ENCODE assay signal across 1 cellular context in genomic region chr1:224182866-224183590, GRCh38.
TF ChIP-seq lines count a peak whose summit lies in the region.

Gene DEGS1, plus strand, starts transcription at chr1:224183240. Its CDS starts 97 bp downstream, at chr1:224183337.

TF ChIP-seq in HEK293, 187 proteins besides CTCF, POLR2A, EP300 and RAD21 (continued from another document and continues in another):
- TF ChIP-seq ZNF561 (tag by site-specific recombination; IDR thresholded peaks at IDR 0.05; ENCODE audit: borderline replicate concordance) (peak; percentile 64; the same call in 1 of the 2 replicates), OVOL3 (tag by site-specific recombination; IDR thresholded peaks at IDR 0.05) (0 out of 2 replicates have a peak, but pooled peaks have one; percentile 24), ZNF626 (tag by site-specific recombination; IDR thresholded peaks at IDR 0.05) (no peak; the same call in 1 of the 2 replicates), KLF8 (tag by site-specific recombination; IDR thresholded peaks at IDR 0.05) (peak; percentile 90), KLF17 (tag by site-specific recombination; IDR thresholded peaks at IDR 0.05) (no peak), PRDM6 (tag by site-specific recombination; IDR thresholded peaks at IDR 0.05) (no peak), WT1 (tag by site-specific recombination; IDR thresholded peaks at IDR 0.05) (peak; percentile 46; the same call in 1 of the 2 replicates), GLI2 (tag by site-specific recombination; IDR thresholded peaks at IDR 0.05; ENCODE audit: borderline replicate concordance, low read depth) (no peak), ZNF239 (tag by site-specific recombination; IDR thresholded peaks at IDR 0.05) (0 out of 2 replicates have a peak, but pooled peaks have one; percentile 27), ZNF776 (tag by site-specific recombination; IDR thresholded peaks at IDR 0.05; ENCODE audit: borderline replicate concordance) (no peak), ZNF398 (tag by site-specific recombination; IDR thresholded peaks at IDR 0.05) (peak; percentile 79), SP7 (tag by site-specific recombination; IDR thresholded peaks at IDR 0.05) (peak; percentile 84; the same call in 1 of the 2 replicates), ZIC2 (tag by site-specific recombination; IDR thresholded peaks at IDR 0.05) (peak; percentile 54), ZNF350 (tag by site-specific recombination; IDR thresholded peaks at IDR 0.05) (no peak), ZNF548 (tag by site-specific recombination; IDR thresholded peaks at IDR 0.05) (no peak), ZNF362 (tag by site-specific recombination; IDR thresholded peaks at IDR 0.05) (no peak), ZNF629 (tag by site-specific recombination; IDR thresholded peaks at IDR 0.05) (peak; percentile 75), ZNF302 (tag by site-specific recombination; IDR thresholded peaks at IDR 0.05; ENCODE audit: low read depth) (no peak), ZNF324 (tag by site-specific recombination; IDR thresholded peaks at IDR 0.05) (no peak), ZNF311 (tag by site-specific recombination; IDR thresholded peaks at IDR 0.05; ENCODE audit: borderline replicate concordance) (no peak), ZNF394 (tag by site-specific recombination; IDR thresholded peaks at IDR 0.05; ENCODE audit: borderline replicate concordance) (peak; percentile 61; the same call in 1 of the 2 replicates), ZNF112 (tag by site-specific recombination; IDR thresholded peaks at IDR 0.05) (no peak), ZNF623 (tag by site-specific recombination; IDR thresholded peaks at IDR 0.05) (0 out of 2 replicates have a peak, but pooled peaks have one; percentile 27), ZNF639 (tag by site-specific recombination; IDR thresholded peaks at IDR 0.05) (no peak), HOXC10 (CRISPR knock-in tag; IDR thresholded peaks at IDR 0.05) (0 out of 2 replicates have a peak, but pooled peaks have one; percentile 79), ZBTB20 (tag by site-specific recombination; IDR thresholded peaks at IDR 0.05) (peak; percentile 99), ZNF670 (tag by site-specific recombination; IDR thresholded peaks at IDR 0.05; ENCODE audit: low read depth) (no peak), ZNF530 (tag by site-specific recombination; IDR thresholded peaks at IDR 0.05; ENCODE audit: low read depth) (no peak), ZNF433 (tag by site-specific recombination; IDR thresholded peaks at IDR 0.05; ENCODE audit: low read depth) (no peak), ZNF292 (tag by site-specific recombination; IDR thresholded peaks at IDR 0.05; ENCODE audit: borderline replicate concordance, low read depth) (no peak), ZNF624 (tag by site-specific recombination; IDR thresholded peaks at IDR 0.05) (no peak), ZNF513 (tag by site-specific recombination; IDR thresholded peaks at IDR 0.05) (no peak; the same call in none of the 2 replicates), TCF7L2 (IDR thresholded peaks at IDR 0.05; ENCODE audit: borderline replicate concordance, low read depth, low read length) (no peak), ZNF510 (tag by site-specific recombination; IDR thresholded peaks at IDR 0.05; ENCODE audit: insufficient replicate concordance) (no peak), ZNF214 (tag by site-specific recombination; IDR thresholded peaks at IDR 0.05; ENCODE audit: borderline replicate concordance) (no peak), ZNF23 (tag by site-specific recombination; IDR thresholded peaks at IDR 0.05; ENCODE audit: borderline replicate concordance) (no peak), ZBTB6 (tag by site-specific recombination; IDR thresholded peaks at IDR 0.05) (peak; percentile 47; the same call in 1 of the 2 replicates), ZNF621 (tag by site-specific recombination; IDR thresholded peaks at IDR 0.05) (no peak), ZNF830 (tag by site-specific recombination; IDR thresholded peaks at IDR 0.05; ENCODE audit: low read depth) (no peak), ZNF660 (tag by site-specific recombination; IDR thresholded peaks at IDR 0.05) (peak; percentile 84; the same call in 1 of the 2 replicates), ZNF600 (tag by site-specific recombination; IDR thresholded peaks at IDR 0.05) (peak; percentile 86), ZFHX2 (tag by site-specific recombination; conservative IDR thresholded peaks at IDR 0.05) (peak; percentile 77)
- TF ChIP-seq, protein P1, sequence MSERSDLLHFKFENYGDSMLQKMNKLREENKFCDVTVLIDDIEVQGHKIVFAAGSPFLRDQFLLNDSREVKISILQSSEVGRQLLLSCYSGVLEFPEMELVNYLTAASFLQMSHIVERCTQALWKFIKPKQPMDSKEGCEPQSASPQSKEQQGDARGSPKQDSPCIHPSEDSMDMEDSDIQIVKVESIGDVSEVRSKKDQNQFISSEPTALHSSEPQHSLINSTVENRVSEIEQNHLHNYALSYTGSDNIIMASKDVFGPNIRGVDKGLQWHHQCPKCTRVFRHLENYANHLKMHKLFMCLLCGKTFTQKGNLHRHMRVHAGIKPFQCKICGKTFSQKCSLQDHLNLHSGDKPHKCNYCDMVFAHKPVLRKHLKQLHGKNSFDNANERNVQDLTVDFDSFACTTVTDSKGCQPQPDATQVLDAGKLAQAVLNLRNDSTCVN (tag by site-specific recombination; optimal IDR thresholded peaks at IDR 0.05), result peak; percentile 93
- TF ChIP-seq, protein P2, sequence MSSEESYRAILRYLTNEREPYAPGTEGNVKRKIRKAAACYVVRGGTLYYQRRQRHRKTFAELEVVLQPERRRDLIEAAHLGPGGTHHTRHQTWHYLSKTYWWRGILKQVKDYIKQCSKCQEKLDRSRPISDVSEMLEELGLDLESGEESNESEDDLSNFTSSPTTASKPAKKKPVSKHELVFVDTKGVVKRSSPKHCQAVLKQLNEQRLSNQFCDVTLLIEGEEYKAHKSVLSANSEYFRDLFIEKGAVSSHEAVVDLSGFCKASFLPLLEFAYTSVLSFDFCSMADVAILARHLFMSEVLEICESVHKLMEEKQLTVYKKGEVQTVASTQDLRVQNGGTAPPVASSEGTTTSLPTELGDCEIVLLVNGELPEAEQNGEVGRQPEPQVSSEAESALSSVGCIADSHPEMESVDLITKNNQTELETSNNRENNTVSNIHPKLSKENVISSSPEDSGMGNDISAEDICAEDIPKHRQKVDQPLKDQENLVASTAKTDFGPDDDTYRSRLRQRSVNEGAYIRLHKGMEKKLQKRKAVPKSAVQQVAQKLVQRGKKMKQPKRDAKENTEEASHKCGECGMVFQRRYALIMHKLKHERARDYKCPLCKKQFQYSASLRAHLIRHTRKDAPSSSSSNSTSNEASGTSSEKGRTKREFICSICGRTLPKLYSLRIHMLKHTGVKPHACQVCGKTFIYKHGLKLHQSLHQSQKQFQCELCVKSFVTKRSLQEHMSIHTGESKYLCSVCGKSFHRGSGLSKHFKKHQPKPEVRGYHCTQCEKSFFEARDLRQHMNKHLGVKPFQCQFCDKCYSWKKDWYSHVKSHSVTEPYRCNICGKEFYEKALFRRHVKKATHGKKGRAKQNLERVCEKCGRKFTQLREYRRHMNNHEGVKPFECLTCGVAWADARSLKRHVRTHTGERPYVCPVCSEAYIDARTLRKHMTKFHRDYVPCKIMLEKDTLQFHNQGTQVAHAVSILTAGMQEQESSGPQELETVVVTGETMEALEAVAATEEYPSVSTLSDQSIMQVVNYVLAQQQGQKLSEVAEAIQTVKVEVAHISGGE (tag by site-specific recombination; conservative IDR thresholded peaks at IDR 0.05; ENCODE audit: low read depth), result no peak; the same call in 1 of the 2 replicates
- TF ChIP-seq, protein P3, sequence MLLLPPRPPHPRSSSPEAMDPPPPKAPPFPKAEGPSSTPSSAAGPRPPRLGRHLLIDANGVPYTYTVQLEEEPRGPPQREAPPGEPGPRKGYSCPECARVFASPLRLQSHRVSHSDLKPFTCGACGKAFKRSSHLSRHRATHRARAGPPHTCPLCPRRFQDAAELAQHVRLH (tag by site-specific recombination; IDR thresholded peaks at IDR 0.05), result peak; percentile 17; the same call in 1 of the 2 replicates
- TF ChIP-seq, protein P4, sequence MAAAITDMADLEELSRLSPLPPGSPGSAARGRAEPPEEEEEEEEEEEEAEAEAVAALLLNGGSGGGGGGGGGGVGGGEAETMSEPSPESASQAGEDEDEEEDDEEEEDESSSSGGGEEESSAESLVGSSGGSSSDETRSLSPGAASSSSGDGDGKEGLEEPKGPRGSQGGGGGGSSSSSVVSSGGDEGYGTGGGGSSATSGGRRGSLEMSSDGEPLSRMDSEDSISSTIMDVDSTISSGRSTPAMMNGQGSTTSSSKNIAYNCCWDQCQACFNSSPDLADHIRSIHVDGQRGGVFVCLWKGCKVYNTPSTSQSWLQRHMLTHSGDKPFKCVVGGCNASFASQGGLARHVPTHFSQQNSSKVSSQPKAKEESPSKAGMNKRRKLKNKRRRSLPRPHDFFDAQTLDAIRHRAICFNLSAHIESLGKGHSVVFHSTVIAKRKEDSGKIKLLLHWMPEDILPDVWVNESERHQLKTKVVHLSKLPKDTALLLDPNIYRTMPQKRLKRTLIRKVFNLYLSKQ (tag by site-specific recombination; IDR thresholded peaks at IDR 0.05; ENCODE audit: borderline replicate concordance), result no peak
